In the genomic region with DNA sequence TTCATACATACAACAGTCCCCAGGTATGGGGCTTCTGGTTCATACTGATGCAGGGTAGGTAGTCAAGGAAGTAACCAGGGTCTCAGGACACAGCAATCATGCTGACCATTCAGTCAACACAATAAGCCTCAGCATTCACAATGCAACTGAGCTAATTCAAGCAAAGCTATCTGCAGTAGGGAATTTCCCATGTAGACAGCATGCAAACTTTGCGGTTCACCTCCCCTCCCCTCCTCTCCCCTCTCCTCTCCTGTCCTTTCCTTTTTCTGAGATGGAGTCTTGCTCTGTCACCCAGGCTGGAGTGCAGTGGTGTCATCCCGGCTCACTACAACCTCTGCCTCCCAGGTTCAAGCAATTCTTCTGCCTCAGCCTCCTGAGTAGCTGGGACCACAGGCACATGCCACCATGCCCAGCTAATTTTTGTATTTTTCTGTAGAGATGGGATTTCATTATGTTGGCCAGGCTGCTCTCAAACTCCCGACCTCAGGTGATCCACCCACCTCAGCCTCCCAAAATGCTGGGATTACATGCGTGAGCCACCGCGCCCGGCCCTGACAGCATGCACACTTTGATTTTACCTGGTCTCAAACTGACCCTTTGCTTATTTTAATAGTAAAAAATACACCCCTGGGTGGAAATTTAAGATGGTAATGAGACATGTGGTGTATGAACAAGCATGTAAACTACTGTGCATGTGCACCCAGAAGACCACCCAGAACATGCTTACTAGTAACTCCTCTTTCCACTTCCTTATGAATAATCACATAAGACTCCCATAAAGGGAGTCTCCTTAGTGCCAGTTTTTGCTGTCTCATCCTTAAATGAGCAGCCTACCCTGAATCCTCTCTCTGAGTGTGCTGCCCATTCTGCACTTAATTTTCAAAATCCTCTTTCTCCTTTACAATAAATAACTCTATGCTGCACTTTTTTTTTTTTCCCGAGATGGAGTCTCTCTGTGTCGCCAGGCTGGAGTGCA, we compare ENCODE assay signal across 9 cellular contexts. TPM values are rescaled to one million over a fixed set of nuclear protein-coding genes. Genes with fewer than 3 reads are reported as not detected.
DNase-seq lines count a peak whose midpoint lies in the region; ATAC-seq, FAIRE-seq and TF ChIP-seq lines count a peak whose summit lies in the region.
"Had no signal": no experiment of that assay in that cellular context is flagged by ENCODE, and none has a peak within 500 bp of the region (broad histone marks: within the 10 kb centered on the region; RNA-seq: fewer than 3 reads in every experiment).

No MANE protein-coding gene starts in this region.

- H3K23me2 ChIP-seq in H1 (ENCODE audit: low read depth, low read length) = no peaks in the 10 kb centered on the region

- H2BK15ac ChIP-seq in H1 (ENCODE audit: low read length) = no peak overlapping the region

- TF ChIP-seq RAD21 in H1 (IDR thresholded peaks at IDR 0.05 in 1 of 2, conservative IDR thresholded peaks at IDR 0.05 in 1 of 2; ENCODE audit: low read depth in 2 of 2, low read length in 2 of 2) = no peak

- H3K23ac ChIP-seq in H1 (ENCODE audit: insufficient read length) = no peak overlapping the region

- TF ChIP-seq POLR2A in H1 (IDR thresholded peaks at IDR 0.05; ENCODE audit: control extremely low read depth in 1 of 2, low read depth in 2 of 2, low read length in 2 of 2) (no peak), ovary (IDR thresholded peaks at IDR 0.05) (no peak)

- no peak overlapping the region for H2BK20ac ChIP-seq in H1 (ENCODE audit: low read length)

- no peak overlapping the region for H2AK5ac ChIP-seq in H1 (ENCODE audit: low read depth, low read length)

- no peaks in the 10 kb centered on the region for H3K79me1 ChIP-seq in H1 (ENCODE audit: low read depth, low read length)

- H2BK12ac ChIP-seq in H1 (ENCODE audit: low read depth, low read length) = no peak overlapping the region

- H4K91ac ChIP-seq in H1 (replicated peaks; ENCODE audit: insufficient read length, low read length) = no peak overlapping the region

- H3K9me3 ChIP-seq in H1 (ENCODE audit: insufficient read depth in 2 of 2, low read depth in 1 of 2, low read length in 1 of 2) (no peaks in the 10 kb centered on the region), ovary (no peaks in the 10 kb centered on the region)

- no peak overlapping the region for H2AFZ ChIP-seq in H1 (ENCODE audit: low read length)

- no peak overlapping the region for H3K9ac ChIP-seq in H1 (replicated peaks in 1 of 4; ENCODE audit: extremely low read depth in 1 of 4, low read depth in 3 of 4, low read length in 3 of 4)

- no peak overlapping the region for H3K14ac ChIP-seq in H1 (ENCODE audit: insufficient read length)

- no peaks in the 10 kb centered on the region for H3K36me3 ChIP-seq in H1 (ENCODE audit: control insufficient read depth in 2 of 4, insufficient read depth in 4 of 4, low read length in 3 of 4)
- H3K36me3 ChIP-seq in ovary = no peaks in the 10 kb centered on the region

- no peak overlapping the region for H4K8ac ChIP-seq in H1 (ENCODE audit: extremely low read depth, insufficient read depth, low read length)

- no peak overlapping the region for H3K4ac ChIP-seq in H1 (replicated peaks; ENCODE audit: insufficient read length, low read depth, low read length)

- H3K79me2 ChIP-seq in H1 (ENCODE audit: control insufficient read depth in 1 of 2, insufficient read depth in 2 of 2, low read length in 2 of 2) = no peaks in the 10 kb centered on the region

- H3K27ac ChIP-seq in H1 (ENCODE audit: low read depth, low read length) = no peak overlapping the region
- H3K27ac ChIP-seq in ovary = no peak overlapping the region

- no peak for TF ChIP-seq CTCF in AG10803 (conservative IDR thresholded peaks at IDR 0.05; ENCODE audit: low read length)
- TF ChIP-seq CTCF in H1 (IDR thresholded peaks at IDR 0.05; ENCODE audit: control extremely low read depth in 1 of 3, insufficient read depth in 1 of 3, low read depth in 1 of 3, low read length in 3 of 3) = no peak
- no peak for TF ChIP-seq CTCF in ovary (IDR thresholded peaks at IDR 0.05)

- H3K56ac ChIP-seq in H1 (replicated peaks; ENCODE audit: insufficient read length, low read depth, low read length) = no peak overlapping the region

- CTCF ChIA-PET in H1 (lab: Charles Lee; ENCODE audit: partially characterized antibody) = no interaction called here

- H3K27me3 ChIP-seq in H1 (replicated peaks in 1 of 4; ENCODE audit: control insufficient read depth in 3 of 4, extremely low read depth in 1 of 4, insufficient read depth in 3 of 4, low read length in 3 of 4) = no peaks in the 10 kb centered on the region; a peak in 1 of 7 replicates
- H3K27me3 ChIP-seq in ovary = no peaks in the 10 kb centered on the region

- DNase-seq in AG10803 (ENCODE audit: low read depth) = peak; percentile 40
- peak; percentile 40 for DNase-seq in HuH-7 (ENCODE audit: low spot score)
- DNase-seq in H1 (ENCODE audit: low read depth in 1 of 2, low spot score in 2 of 2) = no peak
- no peak for DNase-seq in NCI-H187 (lab: John Stamatoyannopoulos, UW)
- no peak for DNase-seq in foreskin melanocyte
- no peak for DNase-seq in ovary
- DNase-seq in NCI-H146 (lab: John Stamatoyannopoulos, UW) = no peak
- DNase-seq: left cardiac atrium had no signal

- H3K4me1 ChIP-seq in H1 (replicated peaks in 1 of 4; ENCODE audit: control insufficient read depth in 3 of 4, insufficient read depth in 4 of 4, low read length in 3 of 4) (peaks cover 0 to 3% (median 0%) of the 10 kb centered on the region in 4 experiments; a peak in 3 of 7 replicates), ovary (ENCODE audit: insufficient read depth) (no peaks in the 10 kb centered on the region)

- 89% methylated on average over 9 of the region's 9 CpGs; no CpG with 5 or more reads in 1 of the 2 experiments for WGBS in H1 (ENCODE audit: extremely low coverage in 1 of 2, insufficient coverage in 1 of 2, insufficient read length in 1 of 2, insufficient replicate concordance in 2 of 2, low coverage in 1 of 2, low lambda C conversion rate in 2 of 2, missing lambda C conversion rate in 1 of 2), 2 experiments
- WGBS in ovary, 3 donors = 81 to 85% (median 82%) methylated on average over 9 of the region's 9 CpGs

- POLR2A ChIA-PET in H1 (lab: Charles Lee; ENCODE audit: partially characterized antibody) = interaction anchor here (0.9 kb wide), 1 partner anchor 16 kb away, joined by 3 read pairs; no protein-coding TSS in a partner anchor

- peak; percentile 55 for FAIRE-seq in H1 (lab: Jason Lieb, UNC)

- no peak for TF ChIP-seq EP300 in H1 (IDR thresholded peaks at IDR 0.05; ENCODE audit: borderline replicate concordance in 1 of 2, low read depth in 2 of 2, low read length in 2 of 2)
- TF ChIP-seq EP300 in ovary (IDR thresholded peaks at IDR 0.05) = no peak

- no peak overlapping the region for H4K5ac ChIP-seq in H1 (ENCODE audit: insufficient read length, low read depth, low read length)

- no peak overlapping the region for H3K18ac ChIP-seq in H1 (ENCODE audit: extremely low read depth, low read length)

- ATAC-seq in GM18861 (IDR thresholded peaks at IDR 0.05; ENCODE audit: unreplicated experiment) = peak; percentile 53

- no peak overlapping the region for H2BK5ac ChIP-seq in H1 (ENCODE audit: low read depth, low read length)

- H4K20me1 ChIP-seq in H1 (replicated peaks in 1 of 2; ENCODE audit: control insufficient read depth in 1 of 2, insufficient read depth in 2 of 2, low read length in 2 of 2) = no peaks in the 10 kb centered on the region

- H3K4me3 ChIP-seq in AG10803 (ENCODE audit: low read length) = no peak overlapping the region
- H3K4me3 ChIP-seq in H1 (ENCODE audit: extremely low read depth in 1 of 4, insufficient read depth in 2 of 4, low read depth in 3 of 4, low read length in 4 of 4) = no peak overlapping the region
- H3K4me3 ChIP-seq in ovary = no peak overlapping the region

- H3K4me2 ChIP-seq in H1 (ENCODE audit: insufficient read depth in 1 of 2, low read depth in 2 of 2, low read length in 2 of 2) = no peak overlapping the region

- no peak overlapping the region for H2BK120ac ChIP-seq in H1 (replicated peaks; ENCODE audit: low read depth, low read length)

- intact Hi-C loops in ovary (cut with DNase I) = no loop called here

TF ChIP-seq in H1, 55 proteins besides CTCF, POLR2A, EP300 and RAD21 (continues in another document):
- TF ChIP-seq ZNF274 (IDR thresholded peaks at IDR 0.05; ENCODE audit: borderline replicate concordance, extremely low read depth, low read length) = no peak

RNA-seq across cellular contexts. Expression of gene RNF135, which starts 9.3 kb away (rescaled TPM):
- total RNA-seq in H1 (2021; fragmentation: NEBNext Ultra II Directional; extraction: Animal tissue kit (Norgen Biotek cat#: 25700)) = 9.0 and 10.3 TPM in 2 replicates
- polyA plus RNA-seq in H1 (2011; rRNA removed) (7.7 and 8.8 TPM in 2 replicates), ovary (10 to 100 TPM; 14.8 to 25.0 TPM)
- 9.6 TPM for polyA plus RNA-seq in H1 (2011; cell fraction: cytosol; rRNA removed)
- polyA plus RNA-seq in H1 (2011; cell fraction: nucleus; rRNA removed) = 5.4 TPM
- 7.8 to 9.9 TPM (median 8.5 TPM) in 4 replicates for polyA plus RNA-seq in H1 (2012, experiment 1 of 2)
- polyA plus RNA-seq in H1 (2012, experiment 2 of 2) = 8.8 TPM
- 4.0 TPM for polyA plus RNA-seq in H1 (2013, experiment 1 of 2)
- polyA plus RNA-seq in H1 (2013, experiment 2 of 2) = 3.9 TPM
- polyA minus RNA-seq in H1 (2011; rRNA and poly(A)+ RNA removed) = 4.7 and 5.7 TPM in 2 replicates
- polyA minus RNA-seq in H1 (2011; cell fraction: cytosol; rRNA and poly(A)+ RNA removed) = 17.0 TPM
- polyA minus RNA-seq in H1 (2011; cell fraction: nucleus; rRNA and poly(A)+ RNA removed) = 3.7 TPM
- total RNA-seq in ovary = 10 to 100 TPM; 15.0 to 19.6 (median 18.3) TPM

RNA-seq across cellular contexts. Expression of gene ADAP2, which starts 39.8 kb away (rescaled TPM):
- 0.76 and 1.1 TPM in 2 replicates for total RNA-seq in H1 (2021; fragmentation: NEBNext Ultra II Directional; extraction: Animal tissue kit (Norgen Biotek cat#: 25700))
- 0.71 and 1.1 TPM in 2 replicates for polyA plus RNA-seq in H1 (2011; rRNA removed)
- polyA plus RNA-seq in H1 (2011; cell fraction: cytosol; rRNA removed) = 0.52 TPM
- polyA plus RNA-seq in H1 (2011; cell fraction: nucleus; rRNA removed) = 0.30 TPM
- 0.45 to 1.2 TPM (median 0.77 TPM) in 4 replicates for polyA plus RNA-seq in H1 (2012, experiment 1 of 2)
- polyA plus RNA-seq in H1 (2012, experiment 2 of 2) = 0.59 TPM
- 0.87 TPM for polyA plus RNA-seq in H1 (2013, experiment 1 of 2)
- 0.79 TPM for polyA plus RNA-seq in H1 (2013, experiment 2 of 2)
- polyA minus RNA-seq in H1 (2011; rRNA and poly(A)+ RNA removed) = 0.54 and 0.95 TPM in 2 replicates
- 1.5 TPM for polyA minus RNA-seq in H1 (2011; cell fraction: cytosol; rRNA and poly(A)+ RNA removed)
- not detected for polyA minus RNA-seq in H1 (2011; cell fraction: nucleus; rRNA and poly(A)+ RNA removed)
- total RNA-seq in ovary = 10 to 100 TPM in 1 of 7 donors, 1 to 10 TPM in 6; 4.7 to 11.5 (median 6.0) TPM
- 10 to 100 TPM in 1 of 2 donors, 1 to 10 TPM in 1; 5.4 to 17.6 TPM for polyA plus RNA-seq in ovary

RNA-seq across cellular contexts. Expression of gene TEFM, which starts 55.5 kb away (rescaled TPM):
- 9.9 and 10.9 TPM in 2 replicates for total RNA-seq in H1 (2021; fragmentation: NEBNext Ultra II Directional; extraction: Animal tissue kit (Norgen Biotek cat#: 25700))
- polyA plus RNA-seq in H1 (2011; rRNA removed) = 2.9 and 6.1 TPM in 2 replicates
- 6.5 TPM for polyA plus RNA-seq in H1 (2011; cell fraction: cytosol; rRNA removed)
- polyA plus RNA-seq in H1 (2011; cell fraction: nucleus; rRNA removed) = 1.5 TPM
- polyA plus RNA-seq in H1 (2012, experiment 1 of 2) = 9.3 to 16.4 TPM (median 11.3 TPM) in 4 replicates
- 1.4 TPM for polyA plus RNA-seq in H1 (2012, experiment 2 of 2)
- polyA plus RNA-seq in H1 (2013, experiment 1 of 2) = 15.9 TPM
- polyA plus RNA-seq in H1 (2013, experiment 2 of 2) = 14.2 TPM
- polyA minus RNA-seq in H1 (2011; rRNA and poly(A)+ RNA removed) = 4.7 and 5.8 TPM in 2 replicates
- polyA minus RNA-seq in H1 (2011; cell fraction: cytosol; rRNA and poly(A)+ RNA removed) = 4.5 TPM
- polyA minus RNA-seq in H1 (2011; cell fraction: nucleus; rRNA and poly(A)+ RNA removed) = 5.8 TPM
- total RNA-seq in ovary = 10 to 100 TPM; 11.8 to 18.3 (median 14.7) TPM
- 10 to 100 TPM in 1 of 2 donors, 1 to 10 TPM in 1; 9.4 to 13.2 TPM for polyA plus RNA-seq in ovary

Comparison
In these comparisons a context has a peak if more than half of its experiments do, and no peak if none do; other contexts are left out.
1. DNase-seq: peak in AG10803 (single experiment) and HuH-7 (single experiment); none in H1 (0 of 2), NCI-H187 (0 of 2), foreskin melanocyte (single experiment), ovary (0 of 5) and NCI-H146 (single experiment).